19 cellular contexts compared by ENCODE assay signal in the genomic region with DNA sequence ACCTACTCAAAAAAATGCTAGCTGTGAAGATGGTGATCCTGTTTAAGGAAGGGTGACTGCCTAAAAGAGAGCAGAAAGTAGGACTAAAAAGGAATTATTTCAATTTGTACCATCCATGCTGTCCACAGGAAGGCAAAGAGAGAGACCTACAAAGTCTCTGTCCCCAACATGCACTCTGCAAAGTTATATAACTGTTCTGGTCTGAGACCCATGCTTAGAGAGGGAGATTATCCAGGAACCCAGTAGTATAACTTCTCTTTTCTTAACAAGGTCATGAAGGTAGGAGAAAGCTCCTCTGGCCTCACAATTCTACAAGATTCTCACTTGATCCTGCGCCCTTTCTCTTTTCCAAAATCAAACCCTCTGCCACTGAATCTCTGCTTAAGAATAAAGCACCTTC. TPM values are rescaled to one million over a fixed set of nuclear protein-coding genes. Genes with fewer than 3 reads are reported as not detected.
"Had no signal": no experiment of that assay in that cellular context is flagged by ENCODE, and none has a peak within 500 bp of the region (broad histone marks: within the 10 kb centered on the region; RNA-seq: fewer than 3 reads in every experiment).

No MANE protein-coding gene starts in this region.

- H3K27me3 ChIP-seq: dorsolateral prefrontal cortex, esophagus muscularis mucosa, foreskin keratinocyte, hepatocyte, left lung had no signal

- H3K4me1 ChIP-seq: left lung, lower lobe of right lung had no signal

- H3K4me3 ChIP-seq: coronary artery, dorsolateral prefrontal cortex, esophagus muscularis mucosa, hepatocyte, left lung, lower lobe of right lung, mucosa of descending colon had no signal

- ATAC-seq: foreskin keratinocyte, left lung, lower lobe of right lung, mucosa of descending colon had no signal

- H3K27ac ChIP-seq: coronary artery, dorsolateral prefrontal cortex, esophagus muscularis mucosa, foreskin keratinocyte, hepatocyte, left lung, lower lobe of right lung had no signal

- H3K9me3 ChIP-seq: esophagus muscularis mucosa, left lung, lower lobe of right lung, mucosa of descending colon had no signal

- H3K36me3 ChIP-seq: lower lobe of right lung had no signal

- DNase-seq: dermis blood vessel endothelial cell; dorsolateral prefrontal cortex; effector CD4-positive, alpha-beta T cell; effector memory CD4-positive, alpha-beta T cell; foreskin keratinocyte; glutamatergic neuron; head of caudate nucleus; hypothalamus; immature natural killer cell; islet precursor cell; kidney; kidney glomerular epithelial cell; left lung; lower lobe of right lung; mesenchymal stem cell; mucosa of descending colon had no signal

RNA-seq across cellular contexts. Expression of a gene that starts 25.8 kb away (rescaled TPM):
- polyA plus RNA-seq: immature natural killer cell had no signal
